ENCODE assay signal across 1 cellular context in the genomic region with DNA sequence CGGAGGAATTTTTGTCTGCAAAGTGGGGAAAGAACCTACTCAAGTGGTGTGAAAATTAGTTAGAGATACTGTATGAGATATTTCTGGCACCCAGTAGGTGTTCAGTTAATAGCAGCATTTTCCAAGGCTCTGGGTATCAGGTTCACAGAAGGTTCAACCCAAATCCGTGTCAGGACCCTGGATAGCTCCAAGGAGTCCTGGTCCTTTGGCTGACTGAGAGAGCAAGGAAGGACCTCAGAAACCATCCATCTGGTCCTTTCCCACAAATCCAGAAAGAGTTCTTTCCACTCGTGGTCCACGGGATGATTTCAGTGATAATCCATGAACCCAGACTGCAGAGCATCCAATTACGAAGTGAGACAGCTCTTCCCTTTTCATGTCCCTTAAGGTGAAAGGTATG.
TF ChIP-seq lines count a peak whose summit lies in the region.

No MANE protein-coding gene starts in this region.

TF ChIP-seq in K562, 482 proteins besides CTCF, POLR2A, EP300 and RAD21 (continued from another document):
- TF ChIP-seq, protein P1, sequence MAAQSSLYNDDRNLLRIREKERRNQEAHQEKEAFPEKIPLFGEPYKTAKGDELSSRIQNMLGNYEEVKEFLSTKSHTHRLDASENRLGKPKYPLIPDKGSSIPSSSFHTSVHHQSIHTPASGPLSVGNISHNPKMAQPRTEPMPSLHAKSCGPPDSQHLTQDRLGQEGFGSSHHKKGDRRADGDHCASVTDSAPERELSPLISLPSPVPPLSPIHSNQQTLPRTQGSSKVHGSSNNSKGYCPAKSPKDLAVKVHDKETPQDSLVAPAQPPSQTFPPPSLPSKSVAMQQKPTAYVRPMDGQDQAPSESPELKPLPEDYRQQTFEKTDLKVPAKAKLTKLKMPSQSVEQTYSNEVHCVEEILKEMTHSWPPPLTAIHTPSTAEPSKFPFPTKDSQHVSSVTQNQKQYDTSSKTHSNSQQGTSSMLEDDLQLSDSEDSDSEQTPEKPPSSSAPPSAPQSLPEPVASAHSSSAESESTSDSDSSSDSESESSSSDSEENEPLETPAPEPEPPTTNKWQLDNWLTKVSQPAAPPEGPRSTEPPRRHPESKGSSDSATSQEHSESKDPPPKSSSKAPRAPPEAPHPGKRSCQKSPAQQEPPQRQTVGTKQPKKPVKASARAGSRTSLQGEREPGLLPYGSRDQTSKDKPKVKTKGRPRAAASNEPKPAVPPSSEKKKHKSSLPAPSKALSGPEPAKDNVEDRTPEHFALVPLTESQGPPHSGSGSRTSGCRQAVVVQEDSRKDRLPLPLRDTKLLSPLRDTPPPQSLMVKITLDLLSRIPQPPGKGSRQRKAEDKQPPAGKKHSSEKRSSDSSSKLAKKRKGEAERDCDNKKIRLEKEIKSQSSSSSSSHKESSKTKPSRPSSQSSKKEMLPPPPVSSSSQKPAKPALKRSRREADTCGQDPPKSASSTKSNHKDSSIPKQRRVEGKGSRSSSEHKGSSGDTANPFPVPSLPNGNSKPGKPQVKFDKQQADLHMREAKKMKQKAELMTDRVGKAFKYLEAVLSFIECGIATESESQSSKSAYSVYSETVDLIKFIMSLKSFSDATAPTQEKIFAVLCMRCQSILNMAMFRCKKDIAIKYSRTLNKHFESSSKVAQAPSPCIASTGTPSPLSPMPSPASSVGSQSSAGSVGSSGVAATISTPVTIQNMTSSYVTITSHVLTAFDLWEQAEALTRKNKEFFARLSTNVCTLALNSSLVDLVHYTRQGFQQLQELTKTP (IDR thresholded peaks at IDR 0.05; ENCODE audit: low read depth in 1 of 2, partially characterized antibody in 2 of 2): peak in 1 of 2 experiments; percentile 46
- TF ChIP-seq EHMT2 (IDR thresholded peaks at IDR 0.05): peak; percentile 95
- TF ChIP-seq ZNF140 (CRISPR knock-in tag; IDR thresholded peaks at IDR 0.05): no peak
